Comparison of ENCODE assay signal across 1 cellular context in the genomic region with DNA sequence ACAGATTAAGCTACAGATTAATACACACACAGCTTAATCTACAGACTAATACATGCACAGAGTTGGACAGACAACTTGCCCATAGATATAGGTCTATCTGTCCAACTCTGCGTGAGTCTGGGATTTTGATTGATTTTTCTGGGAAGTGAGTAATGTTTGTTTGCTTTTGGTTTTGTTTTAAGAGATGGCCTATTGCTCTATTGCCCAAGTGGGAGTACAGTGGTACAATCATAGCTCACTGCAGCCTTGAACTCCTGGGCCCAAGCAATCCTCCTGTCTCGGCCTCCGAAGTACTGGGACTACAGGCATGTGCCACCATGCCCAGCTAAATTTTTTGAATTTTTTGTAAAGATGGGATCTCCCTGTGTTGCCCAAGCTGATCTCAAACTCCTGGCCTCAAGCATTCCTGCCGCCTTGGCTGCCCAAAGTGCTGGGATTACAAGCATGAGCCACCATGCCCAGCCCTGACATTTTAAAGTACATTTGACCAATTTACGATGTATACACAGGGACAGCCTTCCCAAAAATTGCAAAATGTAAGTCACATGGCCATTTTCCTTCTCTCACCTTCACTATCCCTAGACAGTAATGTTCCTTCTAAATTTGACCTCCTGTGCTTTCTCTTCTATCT.
TF ChIP-seq lines count a peak whose summit lies in the region.

No MANE protein-coding gene starts in this region.

TF ChIP-seq in HepG2, 621 proteins besides CTCF, POLR2A, EP300 and RAD21 (continued from another document and continues in another):
- TF ChIP-seq, protein P1, sequence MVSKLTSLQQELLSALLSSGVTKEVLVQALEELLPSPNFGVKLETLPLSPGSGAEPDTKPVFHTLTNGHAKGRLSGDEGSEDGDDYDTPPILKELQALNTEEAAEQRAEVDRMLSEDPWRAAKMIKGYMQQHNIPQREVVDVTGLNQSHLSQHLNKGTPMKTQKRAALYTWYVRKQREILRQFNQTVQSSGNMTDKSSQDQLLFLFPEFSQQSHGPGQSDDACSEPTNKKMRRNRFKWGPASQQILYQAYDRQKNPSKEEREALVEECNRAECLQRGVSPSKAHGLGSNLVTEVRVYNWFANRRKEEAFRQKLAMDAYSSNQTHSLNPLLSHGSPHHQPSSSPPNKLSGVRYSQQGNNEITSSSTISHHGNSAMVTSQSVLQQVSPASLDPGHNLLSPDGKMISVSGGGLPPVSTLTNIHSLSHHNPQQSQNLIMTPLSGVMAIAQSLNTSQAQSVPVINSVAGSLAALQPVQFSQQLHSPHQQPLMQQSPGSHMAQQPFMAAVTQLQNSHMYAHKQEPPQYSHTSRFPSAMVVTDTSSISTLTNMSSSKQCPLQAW (CRISPR knock-in tag; IDR thresholded peaks at IDR 0.05), result peak; percentile 60
- TF ChIP-seq, protein P2, sequence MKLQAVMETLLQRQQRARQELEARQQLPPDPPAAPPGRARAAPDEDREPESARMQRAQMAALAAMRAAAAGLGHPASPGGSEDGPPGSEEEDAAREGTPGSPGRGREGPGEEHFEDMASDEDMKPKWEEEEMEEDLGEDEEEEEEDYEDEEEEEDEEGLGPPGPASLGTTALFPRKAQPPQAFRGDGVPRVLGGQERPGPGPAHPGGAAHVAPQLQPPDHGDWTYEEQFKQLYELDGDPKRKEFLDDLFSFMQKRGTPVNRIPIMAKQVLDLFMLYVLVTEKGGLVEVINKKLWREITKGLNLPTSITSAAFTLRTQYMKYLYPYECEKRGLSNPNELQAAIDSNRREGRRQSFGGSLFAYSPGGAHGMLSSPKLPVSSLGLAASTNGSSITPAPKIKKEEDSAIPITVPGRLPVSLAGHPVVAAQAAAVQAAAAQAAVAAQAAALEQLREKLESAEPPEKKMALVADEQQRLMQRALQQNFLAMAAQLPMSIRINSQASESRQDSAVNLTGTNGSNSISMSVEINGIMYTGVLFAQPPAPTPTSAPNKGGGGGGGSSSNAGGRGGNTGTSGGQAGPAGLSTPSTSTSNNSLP (IDR thresholded peaks at IDR 0.05; ENCODE audit: low read depth, low read length), result peak; percentile 27
- TF ChIP-seq, protein P3, sequence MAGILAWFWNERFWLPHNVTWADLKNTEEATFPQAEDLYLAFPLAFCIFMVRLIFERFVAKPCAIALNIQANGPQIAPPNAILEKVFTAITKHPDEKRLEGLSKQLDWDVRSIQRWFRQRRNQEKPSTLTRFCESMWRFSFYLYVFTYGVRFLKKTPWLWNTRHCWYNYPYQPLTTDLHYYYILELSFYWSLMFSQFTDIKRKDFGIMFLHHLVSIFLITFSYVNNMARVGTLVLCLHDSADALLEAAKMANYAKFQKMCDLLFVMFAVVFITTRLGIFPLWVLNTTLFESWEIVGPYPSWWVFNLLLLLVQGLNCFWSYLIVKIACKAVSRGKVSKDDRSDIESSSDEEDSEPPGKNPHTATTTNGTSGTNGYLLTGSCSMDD (CRISPR knock-in tag; IDR thresholded peaks at IDR 0.05), result no peak
- TF ChIP-seq NR2F6 (IDR thresholded peaks at IDR 0.05) (peak; percentile 74), NR2F6 (CRISPR knock-in tag; IDR thresholded peaks at IDR 0.05) (peak; percentile 70), ZFP1 (CRISPR knock-in tag; IDR thresholded peaks at IDR 0.05) (0 out of 2 replicates have a peak, but pooled peaks have one; percentile 30), SPEN (CRISPR knock-in tag; IDR thresholded peaks at IDR 0.05; ENCODE audit: low read depth) (0 out of 2 replicates have a peak, but pooled peaks have one; percentile 27), TARDBP (CRISPR knock-in tag; IDR thresholded peaks at IDR 0.05) (peak; percentile 21; the same call in 1 of the 2 replicates), GATA4 (IDR thresholded peaks at IDR 0.05; ENCODE audit: borderline replicate concordance, low read depth) (no peak), NFATC3 (CRISPR knock-in tag; IDR thresholded peaks at IDR 0.05) (no peak), NCOA5 (CRISPR knock-in tag; IDR thresholded peaks at IDR 0.05) (no peak), JUNB (CRISPR knock-in tag; IDR thresholded peaks at IDR 0.05; ENCODE audit: borderline replicate concordance) (no peak), POLR2AphosphoS2 (IDR thresholded peaks at IDR 0.05; ENCODE audit: low read depth, low read length) (no peak), ZC3H13 (CRISPR knock-in tag; IDR thresholded peaks at IDR 0.05) (no peak), ZNF850 (CRISPR knock-in tag; conservative IDR thresholded peaks at IDR 0.05) (no peak), CCAR2 (optimal IDR thresholded peaks at IDR 0.05; ENCODE audit: low read depth, low read length) (no peak), SALL1 (CRISPR knock-in tag; IDR thresholded peaks at IDR 0.05) (peak; percentile 81), ZNF547 (CRISPR knock-in tag; IDR thresholded peaks at IDR 0.05) (no peak), TCF7 (IDR thresholded peaks at IDR 0.05; ENCODE audit: low read depth) (no peak), ZNF777 (CRISPR knock-in tag; IDR thresholded peaks at IDR 0.05) (no peak), NFYC (CRISPR knock-in tag; IDR thresholded peaks at IDR 0.05) (no peak), ZNF33A (CRISPR knock-in tag; IDR thresholded peaks at IDR 0.05; ENCODE audit: borderline replicate concordance) (peak; percentile 46; the same call in 1 of the 2 replicates), ZFAT (CRISPR knock-in tag; conservative IDR thresholded peaks at IDR 0.05) (no peak), ZSCAN29 (CRISPR knock-in tag; conservative IDR thresholded peaks at IDR 0.05) (no peak), ZNF367 (CRISPR knock-in tag; IDR thresholded peaks at IDR 0.05; ENCODE audit: borderline replicate concordance) (no peak), ZNF3 (CRISPR knock-in tag; IDR thresholded peaks at IDR 0.05) (peak; percentile 85), RNF2 (conservative IDR thresholded peaks at IDR 0.05; ENCODE audit: low read depth) (no peak), ESRRA (CRISPR knock-in tag; IDR thresholded peaks at IDR 0.05; ENCODE audit: low read depth) (no peak), MAF1 (CRISPR knock-in tag; IDR thresholded peaks at IDR 0.05; ENCODE audit: borderline replicate concordance) (no peak), ZNF619 (CRISPR knock-in tag; IDR thresholded peaks at IDR 0.05) (no peak), MED8 (CRISPR knock-in tag; IDR thresholded peaks at IDR 0.05; ENCODE audit: insufficient replicate concordance) (no peak), ZNF713 (CRISPR knock-in tag; IDR thresholded peaks at IDR 0.05) (no peak), MEIS2 (CRISPR knock-in tag; IDR thresholded peaks at IDR 0.05) (no peak), JUND (CRISPR knock-in tag; IDR thresholded peaks at IDR 0.05) (peak; percentile 66; the same call in 1 of the 2 replicates), BCL6 (CRISPR knock-in tag; IDR thresholded peaks at IDR 0.05) (peak; percentile 91), ZNF891 (CRISPR knock-in tag; IDR thresholded peaks at IDR 0.05) (no peak), ZMYM3 (CRISPR knock-in tag; IDR thresholded peaks at IDR 0.05) (peak; percentile 97), MIER3 (CRISPR knock-in tag; IDR thresholded peaks at IDR 0.05; ENCODE audit: borderline replicate concordance) (0 out of 2 replicates have a peak, but pooled peaks have one; percentile 66)
- TF ChIP-seq, protein P4, sequence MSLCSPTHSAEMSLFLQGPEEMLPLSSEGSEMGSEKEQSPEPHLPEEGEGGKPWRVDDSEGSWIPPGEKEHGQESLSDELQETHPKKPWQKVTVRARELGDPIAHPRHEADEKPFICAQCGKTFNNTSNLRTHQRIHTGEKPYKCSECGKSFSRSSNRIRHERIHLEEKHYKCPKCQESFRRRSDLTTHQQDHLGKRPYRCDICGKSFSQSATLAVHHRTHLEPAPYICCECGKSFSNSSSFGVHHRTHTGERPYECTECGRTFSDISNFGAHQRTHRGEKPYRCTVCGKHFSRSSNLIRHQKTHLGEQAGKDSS (CRISPR knock-in tag; IDR thresholded peaks at IDR 0.05; ENCODE audit: borderline replicate concordance, low read depth), result no peak
- TF ChIP-seq, protein P5, sequence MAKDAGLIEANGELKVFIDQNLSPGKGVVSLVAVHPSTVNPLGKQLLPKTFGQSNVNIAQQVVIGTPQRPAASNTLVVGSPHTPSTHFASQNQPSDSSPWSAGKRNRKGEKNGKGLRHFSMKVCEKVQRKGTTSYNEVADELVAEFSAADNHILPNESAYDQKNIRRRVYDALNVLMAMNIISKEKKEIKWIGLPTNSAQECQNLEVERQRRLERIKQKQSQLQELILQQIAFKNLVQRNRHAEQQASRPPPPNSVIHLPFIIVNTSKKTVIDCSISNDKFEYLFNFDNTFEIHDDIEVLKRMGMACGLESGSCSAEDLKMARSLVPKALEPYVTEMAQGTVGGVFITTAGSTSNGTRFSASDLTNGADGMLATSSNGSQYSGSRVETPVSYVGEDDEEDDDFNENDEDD (CRISPR knock-in tag; IDR thresholded peaks at IDR 0.05; ENCODE audit: borderline replicate concordance), result no peak
- TF ChIP-seq, protein P6, sequence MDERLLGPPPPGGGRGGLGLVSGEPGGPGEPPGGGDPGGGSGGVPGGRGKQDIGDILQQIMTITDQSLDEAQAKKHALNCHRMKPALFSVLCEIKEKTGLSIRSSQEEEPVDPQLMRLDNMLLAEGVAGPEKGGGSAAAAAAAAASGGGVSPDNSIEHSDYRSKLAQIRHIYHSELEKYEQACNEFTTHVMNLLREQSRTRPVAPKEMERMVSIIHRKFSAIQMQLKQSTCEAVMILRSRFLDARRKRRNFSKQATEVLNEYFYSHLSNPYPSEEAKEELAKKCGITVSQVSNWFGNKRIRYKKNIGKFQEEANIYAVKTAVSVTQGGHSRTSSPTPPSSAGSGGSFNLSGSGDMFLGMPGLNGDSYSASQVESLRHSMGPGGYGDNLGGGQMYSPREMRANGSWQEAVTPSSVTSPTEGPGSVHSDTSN (CRISPR knock-in tag; IDR thresholded peaks at IDR 0.05), result no peak
- TF ChIP-seq, protein P7, sequence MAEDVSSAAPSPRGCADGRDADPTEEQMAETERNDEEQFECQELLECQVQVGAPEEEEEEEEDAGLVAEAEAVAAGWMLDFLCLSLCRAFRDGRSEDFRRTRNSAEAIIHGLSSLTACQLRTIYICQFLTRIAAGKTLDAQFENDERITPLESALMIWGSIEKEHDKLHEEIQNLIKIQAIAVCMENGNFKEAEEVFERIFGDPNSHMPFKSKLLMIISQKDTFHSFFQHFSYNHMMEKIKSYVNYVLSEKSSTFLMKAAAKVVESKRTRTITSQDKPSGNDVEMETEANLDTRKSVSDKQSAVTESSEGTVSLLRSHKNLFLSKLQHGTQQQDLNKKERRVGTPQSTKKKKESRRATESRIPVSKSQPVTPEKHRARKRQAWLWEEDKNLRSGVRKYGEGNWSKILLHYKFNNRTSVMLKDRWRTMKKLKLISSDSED (CRISPR knock-in tag; IDR thresholded peaks at IDR 0.05), result no peak
- TF ChIP-seq, protein P8, sequence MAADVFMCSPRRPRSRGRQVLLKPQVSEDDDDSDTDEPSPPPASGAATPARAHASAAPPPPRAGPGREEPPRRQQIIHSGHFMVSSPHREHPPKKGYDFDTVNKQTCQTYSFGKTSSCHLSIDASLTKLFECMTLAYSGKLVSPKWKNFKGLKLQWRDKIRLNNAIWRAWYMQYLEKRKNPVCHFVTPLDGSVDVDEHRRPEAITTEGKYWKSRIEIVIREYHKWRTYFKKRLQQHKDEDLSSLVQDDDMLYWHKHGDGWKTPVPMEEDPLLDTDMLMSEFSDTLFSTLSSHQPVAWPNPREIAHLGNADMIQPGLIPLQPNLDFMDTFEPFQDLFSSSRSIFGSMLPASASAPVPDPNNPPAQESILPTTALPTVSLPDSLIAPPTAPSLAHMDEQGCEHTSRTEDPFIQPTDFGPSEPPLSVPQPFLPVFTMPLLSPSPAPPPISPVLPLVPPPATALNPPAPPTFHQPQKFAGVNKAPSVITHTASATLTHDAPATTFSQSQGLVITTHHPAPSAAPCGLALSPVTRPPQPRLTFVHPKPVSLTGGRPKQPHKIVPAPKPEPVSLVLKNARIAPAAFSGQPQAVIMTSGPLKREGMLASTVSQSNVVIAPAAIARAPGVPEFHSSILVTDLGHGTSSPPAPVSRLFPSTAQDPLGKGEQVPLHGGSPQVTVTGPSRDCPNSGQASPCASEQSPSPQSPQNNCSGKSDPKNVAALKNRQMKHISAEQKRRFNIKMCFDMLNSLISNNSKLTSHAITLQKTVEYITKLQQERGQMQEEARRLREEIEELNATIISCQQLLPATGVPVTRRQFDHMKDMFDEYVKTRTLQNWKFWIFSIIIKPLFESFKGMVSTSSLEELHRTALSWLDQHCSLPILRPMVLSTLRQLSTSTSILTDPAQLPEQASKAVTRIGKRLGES (CRISPR knock-in tag; IDR thresholded peaks at IDR 0.05; ENCODE audit: borderline replicate concordance), result no peak
- TF ChIP-seq, protein P9, sequence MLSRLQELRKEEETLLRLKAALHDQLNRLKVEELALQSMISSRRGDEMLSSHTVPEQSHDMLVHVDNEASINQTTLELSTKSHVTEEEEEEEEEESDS (CRISPR knock-in tag; IDR thresholded peaks at IDR 0.05; ENCODE audit: borderline replicate concordance), result no peak
- TF ChIP-seq, protein P10, sequence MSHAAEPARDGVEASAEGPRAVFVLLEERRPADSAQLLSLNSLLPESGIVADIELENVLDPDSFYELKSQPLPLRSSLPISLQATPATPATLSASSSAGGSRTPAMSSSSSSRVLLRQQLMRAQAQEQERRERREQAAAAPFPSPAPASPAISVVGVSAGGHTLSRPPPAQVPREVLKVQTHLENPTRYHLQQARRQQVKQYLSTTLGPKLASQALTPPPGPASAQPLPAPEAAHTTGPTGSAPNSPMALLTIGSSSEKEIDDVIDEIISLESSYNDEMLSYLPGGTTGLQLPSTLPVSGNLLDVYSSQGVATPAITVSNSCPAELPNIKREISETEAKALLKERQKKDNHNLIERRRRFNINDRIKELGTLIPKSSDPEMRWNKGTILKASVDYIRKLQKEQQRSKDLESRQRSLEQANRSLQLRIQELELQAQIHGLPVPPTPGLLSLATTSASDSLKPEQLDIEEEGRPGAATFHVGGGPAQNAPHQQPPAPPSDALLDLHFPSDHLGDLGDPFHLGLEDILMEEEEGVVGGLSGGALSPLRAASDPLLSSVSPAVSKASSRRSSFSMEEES (CRISPR knock-in tag; IDR thresholded peaks at IDR 0.05), result no peak
- TF ChIP-seq, protein P11, sequence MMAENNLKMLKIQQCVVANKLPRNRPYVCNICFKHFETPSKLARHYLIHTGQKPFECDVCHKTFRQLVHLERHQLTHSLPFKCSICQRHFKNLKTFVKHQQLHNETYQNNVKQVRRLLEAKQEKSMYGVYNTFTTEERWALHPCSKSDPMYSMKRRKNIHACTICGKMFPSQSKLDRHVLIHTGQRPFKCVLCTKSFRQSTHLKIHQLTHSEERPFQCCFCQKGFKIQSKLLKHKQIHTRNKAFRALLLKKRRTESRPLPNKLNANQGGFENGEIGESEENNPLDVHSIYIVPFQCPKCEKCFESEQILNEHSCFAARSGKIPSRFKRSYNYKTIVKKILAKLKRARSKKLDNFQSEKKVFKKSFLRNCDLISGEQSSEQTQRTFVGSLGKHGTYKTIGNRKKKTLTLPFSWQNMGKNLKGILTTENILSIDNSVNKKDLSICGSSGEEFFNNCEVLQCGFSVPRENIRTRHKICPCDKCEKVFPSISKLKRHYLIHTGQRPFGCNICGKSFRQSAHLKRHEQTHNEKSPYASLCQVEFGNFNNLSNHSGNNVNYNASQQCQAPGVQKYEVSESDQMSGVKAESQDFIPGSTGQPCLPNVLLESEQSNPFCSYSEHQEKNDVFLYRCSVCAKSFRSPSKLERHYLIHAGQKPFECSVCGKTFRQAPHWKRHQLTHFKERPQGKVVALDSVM (CRISPR knock-in tag; IDR thresholded peaks at IDR 0.05), result peak; percentile 100
- TF ChIP-seq, protein P12, sequence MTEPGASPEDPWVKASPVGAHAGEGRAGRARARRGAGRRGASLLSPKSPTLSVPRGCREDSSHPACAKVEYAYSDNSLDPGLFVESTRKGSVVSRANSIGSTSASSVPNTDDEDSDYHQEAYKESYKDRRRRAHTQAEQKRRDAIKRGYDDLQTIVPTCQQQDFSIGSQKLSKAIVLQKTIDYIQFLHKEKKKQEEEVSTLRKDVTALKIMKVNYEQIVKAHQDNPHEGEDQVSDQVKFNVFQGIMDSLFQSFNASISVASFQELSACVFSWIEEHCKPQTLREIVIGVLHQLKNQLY (CRISPR knock-in tag; IDR thresholded peaks at IDR 0.05), result no peak
- TF ChIP-seq, protein P13, sequence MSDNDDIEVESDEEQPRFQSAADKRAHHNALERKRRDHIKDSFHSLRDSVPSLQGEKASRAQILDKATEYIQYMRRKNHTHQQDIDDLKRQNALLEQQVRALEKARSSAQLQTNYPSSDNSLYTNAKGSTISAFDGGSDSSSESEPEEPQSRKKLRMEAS (IDR thresholded peaks at IDR 0.05), result peak; percentile 36; the same call in 1 of the 2 replicates
